ENCODE assay signal across 1 cellular context in the genomic region with DNA sequence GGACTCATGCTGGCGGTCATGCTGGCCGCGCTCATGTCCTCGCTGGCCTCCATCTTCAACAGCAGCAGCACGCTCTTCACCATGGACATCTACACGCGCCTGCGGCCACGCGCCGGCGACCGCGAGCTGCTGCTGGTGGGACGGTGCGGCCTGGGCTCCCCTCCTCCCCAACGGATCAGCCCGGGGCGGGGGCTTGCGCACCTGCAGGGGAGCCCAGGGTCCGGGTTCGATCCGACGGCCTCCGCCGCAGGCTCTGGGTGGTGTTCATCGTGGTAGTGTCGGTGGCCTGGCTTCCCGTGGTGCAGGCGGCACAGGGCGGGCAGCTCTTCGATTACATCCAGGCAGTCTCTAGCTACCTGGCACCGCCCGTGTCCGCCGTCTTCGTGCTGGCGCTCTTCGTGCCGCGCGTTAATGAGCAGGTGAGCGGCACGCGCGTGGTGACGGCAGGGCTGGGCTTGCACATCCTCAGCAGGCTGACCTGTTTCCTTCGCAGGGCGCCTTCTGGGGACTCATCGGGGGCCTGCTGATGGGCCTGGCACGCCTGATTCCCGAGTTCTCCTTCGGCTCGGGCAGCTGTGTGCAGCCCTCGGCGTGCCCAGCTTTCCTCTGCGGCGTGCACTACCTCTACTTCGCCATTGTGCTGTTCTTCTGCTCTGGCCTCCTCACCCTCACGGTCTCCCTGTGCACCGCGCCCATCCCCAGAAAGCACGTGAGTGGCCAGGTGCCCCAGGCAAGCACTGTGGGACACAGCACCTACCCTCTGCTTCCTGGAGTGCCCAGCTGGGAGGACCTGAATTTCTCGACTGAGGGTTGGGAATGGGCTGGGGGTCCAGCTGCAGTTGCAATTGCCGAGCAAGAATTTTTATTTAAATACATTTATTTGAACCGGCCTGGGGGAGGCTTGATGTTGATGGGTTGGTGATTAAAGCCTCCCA.
A peak's percentile ranks its signal among the peaks of the same experiment; 100 is the strongest.
TF ChIP-seq lines count a peak whose summit lies in the region.

No MANE protein-coding gene starts in this region.

TF ChIP-seq in K562, 482 proteins besides CTCF, POLR2A, EP300 and RAD21:
- TF ChIP-seq, protein P1, sequence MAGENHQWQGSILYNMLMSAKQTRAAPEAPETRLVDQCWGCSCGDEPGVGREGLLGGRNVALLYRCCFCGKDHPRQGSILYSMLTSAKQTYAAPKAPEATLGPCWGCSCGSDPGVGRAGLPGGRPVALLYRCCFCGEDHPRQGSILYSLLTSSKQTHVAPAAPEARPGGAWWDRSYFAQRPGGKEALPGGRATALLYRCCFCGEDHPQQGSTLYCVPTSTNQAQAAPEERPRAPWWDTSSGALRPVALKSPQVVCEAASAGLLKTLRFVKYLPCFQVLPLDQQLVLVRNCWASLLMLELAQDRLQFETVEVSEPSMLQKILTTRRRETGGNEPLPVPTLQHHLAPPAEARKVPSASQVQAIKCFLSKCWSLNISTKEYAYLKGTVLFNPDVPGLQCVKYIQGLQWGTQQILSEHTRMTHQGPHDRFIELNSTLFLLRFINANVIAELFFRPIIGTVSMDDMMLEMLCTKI (IDR thresholded peaks at IDR 0.05; ENCODE audit: partially characterized antibody), result no peak
- TF ChIP-seq CCAR2 (IDR thresholded peaks at IDR 0.05; ENCODE audit: low read depth, low read length) (no peak), TGIF2 (CRISPR knock-in tag; IDR thresholded peaks at IDR 0.05) (no peak), ILK (tag; IDR thresholded peaks at IDR 0.05; ENCODE audit: borderline replicate concordance, low read depth) (no peak), ZNF41 (CRISPR knock-in tag; conservative IDR thresholded peaks at IDR 0.05) (no peak), NCOR1 (IDR thresholded peaks at IDR 0.05) (no peak), POLR2AphosphoS2 (IDR thresholded peaks at IDR 0.05; ENCODE audit: low read length) (peak; percentile 56; the same call in 1 of the 2 replicates), KLF16 (IDR thresholded peaks at IDR 0.05) (no peak), POLR2G (IDR thresholded peaks at IDR 0.05; ENCODE audit: low read depth, low read length) (peak; percentile 10), HLTF (IDR thresholded peaks at IDR 0.05) (no peak), ERF (CRISPR knock-in tag; IDR thresholded peaks at IDR 0.05) (no peak), CBX8 (IDR thresholded peaks at IDR 0.05; ENCODE audit: borderline replicate concordance, extremely low read depth, low read depth, low read length, poor library complexity, severe bottlenecking) (no peak), SP1 (CRISPR knock-in tag; IDR thresholded peaks at IDR 0.05) (no peak), BHLHE40 (IDR thresholded peaks at IDR 0.05; ENCODE audit: low read length) (no peak), CBFA2T3 (IDR thresholded peaks at IDR 0.05) (no peak), RBM22 (IDR thresholded peaks at IDR 0.05; ENCODE audit: low read depth, low read length, poor library complexity, severe bottlenecking) (peak; percentile 60), ZNF282 (CRISPR knock-in tag; IDR thresholded peaks at IDR 0.05) (no peak), POLR2AphosphoS5 (IDR thresholded peaks at IDR 0.05; ENCODE audit: control insufficient read depth, insufficient read depth, low read depth, low read length) (no peak), NFXL1 (CRISPR knock-in tag; IDR thresholded peaks at IDR 0.05) (no peak), TBP (optimal IDR thresholded peaks at IDR 0.05; ENCODE audit: low read depth, low read length) (no peak), ZBTB26 (CRISPR knock-in tag; IDR thresholded peaks at IDR 0.05) (no peak), CCNT2 (IDR thresholded peaks at IDR 0.05; ENCODE audit: borderline replicate concordance, extremely low read depth, insufficient read length, low read depth, low read length) (peak; percentile 20), HOXB6 (CRISPR knock-in tag; IDR thresholded peaks at IDR 0.05; ENCODE audit: borderline replicate concordance) (no peak), TEAD1 (CRISPR knock-in tag; IDR thresholded peaks at IDR 0.05) (no peak)
- TF ChIP-seq, protein P2, sequence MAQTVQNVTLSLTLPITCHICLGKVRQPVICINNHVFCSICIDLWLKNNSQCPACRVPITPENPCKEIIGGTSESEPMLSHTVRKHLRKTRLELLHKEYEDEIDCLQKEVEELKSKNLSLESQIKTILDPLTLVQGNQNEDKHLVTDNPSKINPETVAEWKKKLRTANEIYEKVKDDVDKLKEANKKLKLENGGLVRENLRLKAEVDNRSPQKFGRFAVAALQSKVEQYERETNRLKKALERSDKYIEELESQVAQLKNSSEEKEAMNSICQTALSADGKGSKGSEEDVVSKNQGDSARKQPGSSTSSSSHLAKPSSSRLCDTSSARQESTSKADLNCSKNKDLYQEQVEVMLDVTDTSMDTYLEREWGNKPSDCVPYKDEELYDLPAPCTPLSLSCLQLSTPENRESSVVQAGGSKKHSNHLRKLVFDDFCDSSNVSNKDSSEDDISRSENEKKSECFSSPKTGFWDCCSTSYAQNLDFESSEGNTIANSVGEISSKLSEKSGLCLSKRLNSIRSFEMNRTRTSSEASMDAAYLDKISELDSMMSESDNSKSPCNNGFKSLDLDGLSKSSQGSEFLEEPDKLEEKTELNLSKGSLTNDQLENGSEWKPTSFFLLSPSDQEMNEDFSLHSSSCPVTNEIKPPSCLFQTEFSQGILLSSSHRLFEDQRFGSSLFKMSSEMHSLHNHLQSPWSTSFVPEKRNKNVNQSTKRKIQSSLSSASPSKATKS (CRISPR knock-in tag; IDR thresholded peaks at IDR 0.05), result no peak
- TF ChIP-seq, protein P3, sequence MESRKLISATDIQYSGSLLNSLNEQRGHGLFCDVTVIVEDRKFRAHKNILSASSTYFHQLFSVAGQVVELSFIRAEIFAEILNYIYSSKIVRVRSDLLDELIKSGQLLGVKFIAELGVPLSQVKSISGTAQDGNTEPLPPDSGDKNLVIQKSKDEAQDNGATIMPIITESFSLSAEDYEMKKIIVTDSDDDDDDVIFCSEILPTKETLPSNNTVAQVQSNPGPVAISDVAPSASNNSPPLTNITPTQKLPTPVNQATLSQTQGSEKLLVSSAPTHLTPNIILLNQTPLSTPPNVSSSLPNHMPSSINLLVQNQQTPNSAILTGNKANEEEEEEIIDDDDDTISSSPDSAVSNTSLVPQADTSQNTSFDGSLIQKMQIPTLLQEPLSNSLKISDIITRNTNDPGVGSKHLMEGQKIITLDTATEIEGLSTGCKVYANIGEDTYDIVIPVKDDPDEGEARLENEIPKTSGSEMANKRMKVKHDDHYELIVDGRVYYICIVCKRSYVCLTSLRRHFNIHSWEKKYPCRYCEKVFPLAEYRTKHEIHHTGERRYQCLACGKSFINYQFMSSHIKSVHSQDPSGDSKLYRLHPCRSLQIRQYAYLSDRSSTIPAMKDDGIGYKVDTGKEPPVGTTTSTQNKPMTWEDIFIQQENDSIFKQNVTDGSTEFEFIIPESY (CRISPR knock-in tag; IDR thresholded peaks at IDR 0.05), result peak; percentile 72; the same call in 1 of the 2 replicates
- TF ChIP-seq, protein P4, sequence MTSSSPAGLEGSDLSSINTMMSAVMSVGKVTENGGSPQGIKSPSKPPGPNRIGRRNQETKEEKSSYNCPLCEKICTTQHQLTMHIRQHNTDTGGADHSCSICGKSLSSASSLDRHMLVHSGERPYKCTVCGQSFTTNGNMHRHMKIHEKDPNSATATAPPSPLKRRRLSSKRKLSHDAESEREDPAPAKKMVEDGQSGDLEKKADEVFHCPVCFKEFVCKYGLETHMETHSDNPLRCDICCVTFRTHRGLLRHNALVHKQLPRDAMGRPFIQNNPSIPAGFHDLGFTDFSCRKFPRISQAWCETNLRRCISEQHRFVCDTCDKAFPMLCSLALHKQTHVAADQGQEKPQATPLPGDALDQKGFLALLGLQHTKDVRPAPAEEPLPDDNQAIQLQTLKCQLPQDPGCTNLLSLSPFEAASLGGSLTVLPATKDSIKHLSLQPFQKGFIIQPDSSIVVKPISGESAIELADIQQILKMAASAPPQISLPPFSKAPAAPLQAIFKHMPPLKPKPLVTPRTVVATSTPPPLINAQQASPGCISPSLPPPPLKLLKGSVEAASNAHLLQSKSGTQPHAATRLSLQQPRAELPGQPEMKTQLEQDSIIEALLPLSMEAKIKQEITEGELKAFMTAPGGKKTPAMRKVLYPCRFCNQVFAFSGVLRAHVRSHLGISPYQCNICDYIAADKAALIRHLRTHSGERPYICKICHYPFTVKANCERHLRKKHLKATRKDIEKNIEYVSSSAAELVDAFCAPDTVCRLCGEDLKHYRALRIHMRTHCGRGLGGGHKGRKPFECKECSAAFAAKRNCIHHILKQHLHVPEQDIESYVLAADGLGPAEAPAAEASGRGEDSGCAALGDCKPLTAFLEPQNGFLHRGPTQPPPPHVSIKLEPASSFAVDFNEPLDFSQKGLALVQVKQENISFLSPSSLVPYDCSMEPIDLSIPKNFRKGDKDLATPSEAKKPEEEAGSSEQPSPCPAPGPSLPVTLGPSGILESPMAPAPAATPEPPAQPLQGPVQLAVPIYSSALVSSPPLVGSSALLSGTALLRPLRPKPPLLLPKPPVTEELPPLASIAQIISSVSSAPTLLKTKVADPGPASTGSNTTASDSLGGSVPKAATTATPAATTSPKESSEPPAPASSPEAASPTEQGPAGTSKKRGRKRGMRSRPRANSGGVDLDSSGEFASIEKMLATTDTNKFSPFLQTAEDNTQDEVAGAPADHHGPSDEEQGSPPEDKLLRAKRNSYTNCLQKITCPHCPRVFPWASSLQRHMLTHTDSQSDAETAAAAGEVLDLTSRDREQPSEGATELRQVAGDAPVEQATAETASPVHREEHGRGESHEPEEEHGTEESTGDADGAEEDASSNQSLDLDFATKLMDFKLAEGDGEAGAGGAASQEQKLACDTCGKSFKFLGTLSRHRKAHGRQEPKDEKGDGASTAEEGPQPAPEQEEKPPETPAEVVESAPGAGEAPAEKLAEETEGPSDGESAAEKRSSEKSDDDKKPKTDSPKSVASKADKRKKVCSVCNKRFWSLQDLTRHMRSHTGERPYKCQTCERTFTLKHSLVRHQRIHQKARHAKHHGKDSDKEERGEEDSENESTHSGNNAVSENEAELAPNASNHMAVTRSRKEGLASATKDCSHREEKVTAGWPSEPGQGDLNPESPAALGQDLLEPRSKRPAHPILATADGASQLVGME (CRISPR knock-in tag; IDR thresholded peaks at IDR 0.05), result no peak
